In genomic region chr1:226406401-226406881, GRCh38 we compare ENCODE assay signal across 8 cellular contexts. TPM values are rescaled to one million over a fixed set of nuclear protein-coding genes. Genes with fewer than 3 reads are reported as not detected.
A peak's percentile ranks its signal among the peaks of the same experiment; 100 is the strongest.
DNase-seq lines count a peak whose midpoint lies in the region; ATAC-seq and TF ChIP-seq lines count a peak whose summit lies in the region.

No MANE protein-coding gene starts in this region.

- peaks cover 45% of the 10 kb centered on the region for H3K4me1 ChIP-seq in CD8-positive, alpha-beta T cell (ENCODE audit: insufficient read depth, low read length)

- H3K36me3 ChIP-seq in CD8-positive, alpha-beta T cell (ENCODE audit: insufficient read depth, low read length), result peaks cover 8% of the 10 kb centered on the region

- H3K4me1 Mint-ChIP-seq in CD8-positive, alpha-beta T cell (ENCODE audit: low read depth), result peaks cover 55% of the 10 kb centered on the region
- peaks cover 37% of the 10 kb centered on the region for H3K4me1 Mint-ChIP-seq in T-helper 2 cell treated with Interferon-gamma antibody and Interleukin-4, amounts not matched to agents 5 μg/mL and 100 μg/mL, for 36 hours (ENCODE audit: low read depth)

- CTCF ChIA-PET in CD8-positive, alpha-beta T cell (lab: Charles Lee), result interaction anchor here (1.3 to 5.8 kb wide), 7 partner anchors 13 to 281 kb away, joined by 3 to 54 read pairs (median 14); no protein-coding TSS in a partner anchor

- H3K27ac Mint-ChIP-seq in CD8-positive, alpha-beta T cell, result peak overlapping the region; percentile 90
- peak overlapping the region; percentile 95 for H3K27ac Mint-ChIP-seq in T-helper 2 cell treated with Interferon-gamma antibody and Interleukin-4, amounts not matched to agents 5 μg/mL and 100 μg/mL, for 36 hours

- H3K27ac ChIP-seq in CD8-positive, alpha-beta T cell (ENCODE audit: low read depth, low read length), result peak overlapping the region; percentile 64

- peak overlapping the region; percentile 94 for H3K4me3 Mint-ChIP-seq in CD8-positive, alpha-beta T cell
- H3K4me3 Mint-ChIP-seq in T-helper 2 cell treated with Interferon-gamma antibody and Interleukin-4, amounts not matched to agents 5 μg/mL and 100 μg/mL, for 36 hours, result peak overlapping the region; percentile 91

- H3K27me3 Mint-ChIP-seq in CD8-positive, alpha-beta T cell (ENCODE audit: low read depth), result no peaks in the 10 kb centered on the region
- H3K27me3 Mint-ChIP-seq in T-helper 2 cell treated with Interferon-gamma antibody and Interleukin-4, amounts not matched to agents 5 μg/mL and 100 μg/mL, for 36 hours (ENCODE audit: low read depth), result no peaks in the 10 kb centered on the region

- POLR2A ChIA-PET in CD8-positive, alpha-beta T cell (lab: Charles Lee), result interaction anchor here (0.7 to 2.0 kb wide), 6 partner anchors 11 to 550 kb away, joined by 3 to 10 read pairs (median 4); partner anchors contain the start of gene H3-3A

- peaks cover 25% of the 10 kb centered on the region for H3K36me3 Mint-ChIP-seq in CD8-positive, alpha-beta T cell
- H3K36me3 Mint-ChIP-seq in T-helper 2 cell treated with Interferon-gamma antibody and Interleukin-4, amounts not matched to agents 5 μg/mL and 100 μg/mL, for 36 hours (ENCODE audit: low read depth), result peaks cover 13% of the 10 kb centered on the region

- TF ChIP-seq POLR2A in GM18505 (IDR thresholded peaks at IDR 0.05; ENCODE audit: borderline replicate concordance, extremely low read depth, insufficient read depth, insufficient read length), result no peak

- H3K4me3 ChIP-seq in CD8-positive, alpha-beta T cell (ENCODE audit: low read depth, low read length), result peak overlapping the region; percentile 92

- no peak for TF ChIP-seq CTCF in CD8-positive, alpha-beta T cell (IDR thresholded peaks at IDR 0.05)

- ATAC-seq in CD8-positive, alpha-beta T cell, result no peak
- ATAC-seq in HG03354 (IDR thresholded peaks at IDR 0.05; ENCODE audit: poor library complexity, severe bottlenecking, unreplicated experiment) (peak; percentile 26), GM18519 (IDR thresholded peaks at IDR 0.05; ENCODE audit: low FRiP score, unreplicated experiment) (no peak), GM18505 (IDR thresholded peaks at IDR 0.05; ENCODE audit: unreplicated experiment) (no peak)

- H3K9me3 ChIP-seq in CD8-positive, alpha-beta T cell (ENCODE audit: low read length), result no peaks in the 10 kb centered on the region

- no peaks in the 10 kb centered on the region for H3K9me3 Mint-ChIP-seq in CD8-positive, alpha-beta T cell
- no peaks in the 10 kb centered on the region for H3K9me3 Mint-ChIP-seq in T-helper 2 cell treated with Interferon-gamma antibody and Interleukin-4, amounts not matched to agents 5 μg/mL and 100 μg/mL, for 36 hours

- no peak for DNase-seq in CD8-positive, alpha-beta T cell
- DNase-seq in T-helper 2 cell treated with Interferon-gamma antibody and Interleukin-4, amounts not matched to agents 5 μg/mL and 100 μg/mL, for 36 hours (ENCODE audit: low spot score), result no peak
- peak; percentile 11 for DNase-seq in fibroblast of peridontal ligament (ENCODE audit: extremely low read depth)
- DNase-seq in retina, result peak; percentile 10
- no peak for DNase-seq in stimulated activated CD4-positive, alpha-beta T cell treated with anti-CD3 and anti-CD28 coated beads, Interleukin-2, amount 100 ng/mL, for 24 hours

- H3K27me3 ChIP-seq in CD8-positive, alpha-beta T cell (ENCODE audit: insufficient read depth, low read length), result no peaks in the 10 kb centered on the region

- intact Hi-C loops in CD8-positive, alpha-beta T cell (cut with DNase I, micrococcal nuclease), result loop anchor here (5.0 to 10.0 kb wide), 8 partner anchors 99 to 939 kb away; partner anchors contain the start of genes ACBD3 (in 1 of the 2), COQ8A (in 1 of the 2), ITPKB (in 1 of the 2) and LIN9 (in 1 of the 2)

RNA-seq across cellular contexts. Expression of gene PARP1, which starts 1.5 kb away (rescaled TPM):
- 10 to 100 TPM; 38.6 to 46.2 TPM for total RNA-seq in CD8-positive, alpha-beta T cell

Comparison
In these comparisons a context has a peak if more than half of its experiments do, and no peak if none do; other contexts are left out.
1. DNase-seq: peak in fibroblast of peridontal ligament (single experiment) and retina (single experiment); none in CD8-positive, alpha-beta T cell (0 of 7), T-helper 2 cell treated with Interferon-gamma antibody and Interleukin-4, amounts not matched to agents 5 μg/mL and 100 μg/mL, for 36 hours (single experiment) and stimulated activated CD4-positive, alpha-beta T cell treated with anti-CD3 and anti-CD28 coated beads, Interleukin-2, amount 100 ng/mL, for 24 hours (0 of 2).